In the genomic region with DNA sequence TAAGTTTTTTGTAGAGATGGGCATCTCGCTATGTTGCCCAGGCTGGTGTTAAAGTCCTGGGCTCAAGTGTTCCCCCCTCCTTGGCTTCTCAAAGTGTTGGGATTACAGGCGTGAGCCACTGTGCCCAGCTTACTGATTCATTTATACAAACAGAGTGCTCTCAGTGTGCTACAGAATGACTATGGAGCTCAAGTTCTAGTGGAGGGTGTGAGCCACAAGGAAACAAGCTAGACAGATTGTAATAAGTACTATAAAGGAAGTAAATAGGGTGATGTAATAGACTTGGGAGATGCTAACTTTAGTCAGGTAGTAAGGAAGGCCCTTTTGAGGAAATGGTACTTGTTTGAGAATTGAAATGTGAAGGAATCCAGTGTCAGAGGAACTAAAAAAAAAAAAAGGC, we compare ENCODE assay signal across 9 cellular contexts. TPM values are rescaled to one million over a fixed set of nuclear protein-coding genes. Genes with fewer than 3 reads are reported as not detected.
DNase-seq lines count a peak whose midpoint lies in the region; ATAC-seq and TF ChIP-seq lines count a peak whose summit lies in the region.
"Had no signal": no experiment of that assay in that cellular context is flagged by ENCODE, and none has a peak within 500 bp of the region (broad histone marks: within the 10 kb centered on the region; RNA-seq: fewer than 3 reads in every experiment).

No MANE protein-coding gene starts in this region.

- CTCF ChIA-PET in MCF 10A (lab: Yijun Ruan, JAX): interaction anchor here (0.8 to 4.5 kb wide), 15 partner anchors 11 to 365 kb away, joined by 3 to 142 read pairs (median 13); a partner anchor contains a TSS
- CTCF ChIA-PET in mammary epithelial cell (lab: Charles Lee; ENCODE audit: low non-redundant PET): no interaction called here

- H3K36me3 Mint-ChIP-seq in MCF 10A (ENCODE audit: insufficient read depth, unreplicated experiment): peaks cover 16% of the 10 kb centered on the region

- no peak overlapping the region for H3K4me3 Mint-ChIP-seq in MCF 10A (ENCODE audit: unreplicated experiment)

- H3K27me3 Mint-ChIP-seq in MCF 10A (ENCODE audit: insufficient read depth, unreplicated experiment): no peaks in the 10 kb centered on the region

- H3K4me3 ChIP-seq in mammary epithelial cell (replicated peaks in 1 of 3; ENCODE audit: insufficient read depth in 1 of 3, low read depth in 2 of 3, low read length in 3 of 3) (no peak overlapping the region), thymus (ENCODE audit: low read length) (no peak overlapping the region)

- H3K27ac Mint-ChIP-seq in MCF 10A (ENCODE audit: low read depth, unreplicated experiment): peak overlapping the region; percentile 94

- H4K20me1 ChIP-seq in mammary epithelial cell (ENCODE audit: insufficient read depth, low read length): no peaks in the 10 kb centered on the region

- intact Hi-C loops in MCF 10A (cut with micrococcal nuclease): loop anchor here (2.0 kb wide), 1 partner anchor 259 kb away; no protein-coding TSS in a partner anchor
- intact Hi-C loops in mammary epithelial cell (cut with micrococcal nuclease): loop anchor here (2.0 to 10.0 kb wide), 2 partner anchors 171 to 259 kb away; a partner anchor contains a TSS

- WGBS in mammary epithelial cell (ENCODE audit: low coverage, missing lambda C conversion rate): 97% methylated on average over 2 of the region's 2 CpGs
- 100% methylated on average over 2 of the region's 2 CpGs for WGBS in thymus

- dilution Hi-C loops in mammary epithelial cell (cut with HindIII; ENCODE audit: low sequenced_read_pairs): no loop called here

- H3K4me1 Mint-ChIP-seq in MCF 10A (ENCODE audit: insufficient read depth, unreplicated experiment): peaks cover 11% of the 10 kb centered on the region

- peaks cover 28% of the 10 kb centered on the region for H3K79me2 ChIP-seq in mammary epithelial cell (ENCODE audit: insufficient read depth, low read length)

- H3K9me3 ChIP-seq in mammary epithelial cell (replicated peaks; ENCODE audit: insufficient read depth, low read length) (no peaks in the 10 kb centered on the region), thymus (ENCODE audit: control insufficient read depth) (no peaks in the 10 kb centered on the region)

- BruUV-seq in MCF 10A (replicated peaks; lab: Mats Ljungman, UMichigan): no TSS peak
- BruUV-seq in mammary epithelial cell (replicated peaks; lab: Mats Ljungman, UMichigan): no TSS peak

- peak; percentile 75 for ATAC-seq in esophagus mucosa

- TF ChIP-seq CTCF in MCF 10A (IDR thresholded peaks at IDR 0.05; ENCODE audit: unreplicated experiment): no peak
- no peak for TF ChIP-seq CTCF in mammary epithelial cell (conservative IDR thresholded peaks at IDR 0.05 in 1 of 2, IDR thresholded peaks at IDR 0.05 in 1 of 2; ENCODE audit: extremely low read depth in 1 of 2, insufficient read depth in 1 of 2, low read depth in 1 of 2, low read length in 2 of 2)

- no peaks in the 10 kb centered on the region for H3K9me3 Mint-ChIP-seq in MCF 10A (ENCODE audit: unreplicated experiment)

- no peak overlapping the region for H2AFZ ChIP-seq in mammary epithelial cell (ENCODE audit: low read depth, low read length)

- H3K4me1 ChIP-seq in mammary epithelial cell (ENCODE audit: insufficient read depth, low read length) (peaks cover 4% of the 10 kb centered on the region), thymus (ENCODE audit: control insufficient read depth, insufficient read depth, low read length) (peaks cover 11% of the 10 kb centered on the region)

- H3K36me3 ChIP-seq in mammary epithelial cell (ENCODE audit: insufficient read depth, low read length) (peaks cover 2% of the 10 kb centered on the region), thymus (ENCODE audit: control insufficient read depth, insufficient read depth) (no peaks in the 10 kb centered on the region)

- no peak overlapping the region for H3K9ac ChIP-seq in mammary epithelial cell (ENCODE audit: insufficient read depth, low read length)

- H3K27ac ChIP-seq in mammary epithelial cell (ENCODE audit: insufficient read depth, low read depth, low read length) (no peak overlapping the region), thymus (ENCODE audit: low read depth) (peak overlapping the region; percentile 53), substantia nigra (ENCODE audit: low read depth, low read length, poor library complexity, severe bottlenecking) (no peak overlapping the region)

- no peak overlapping the region for H3K4me2 ChIP-seq in mammary epithelial cell (ENCODE audit: insufficient read depth, low read depth, low read length)

- DNase-seq in MCF 10A (ENCODE audit: unreplicated experiment) (no peak), mammary epithelial cell (no peak), SIG-M5 treated with dmso at 0.1 percent for 504 hours (lab: John Stamatoyannopoulos, UW; ENCODE audit: unreplicated experiment) (peak; percentile 95), putamen (ENCODE audit: low spot score) (no peak), ACHN (no peak), substantia nigra (lab: John Stamatoyannopoulos, UW) (no peak)
- DNase-seq: SHP77 had no signal

- no peaks in the 10 kb centered on the region for H3K27me3 ChIP-seq in mammary epithelial cell (ENCODE audit: insufficient read depth, low read length)
- H3K27me3 ChIP-seq in thymus (ENCODE audit: control insufficient read depth, insufficient read depth): no peaks in the 10 kb centered on the region

- POLR2A ChIA-PET in MCF 10A (lab: Yijun Ruan, JAX): interaction anchor here (0.7 to 5.0 kb wide), 11 partner anchors 13 to 173 kb away, joined by 3 to 113 read pairs (median 16); a partner anchor contains a TSS

- in situ Hi-C loops in mammary epithelial cell (cut with MboI; ENCODE audit: low sequenced_read_pairs in 2 of 2): loop anchor here in 1 of 2 donors (10.0 kb wide), 1 partner anchor 91 kb away; no protein-coding TSS in a partner anchor
- in situ Hi-C loops in ACHN (cut with HindIII; ENCODE audit: low pct_ligation_motif_present, low pct_unique_long_range_greater_than_20kb, low sequenced_read_pairs): no loop called here

RNA-seq across cellular contexts. Expression of a gene that starts 1.7 kb away (rescaled TPM):
- total RNA-seq in MCF 10A (2022) (18.4 and 19.5 TPM in 2 replicates), mammary epithelial cell (10 to 100 TPM; 21.0 to 32.7 TPM), esophagus mucosa (8.8 TPM)
- polyA plus RNA-seq in mammary epithelial cell (9.7 TPM), thymus (20.6 TPM)
- 3.0 TPM for polyA minus RNA-seq in mammary epithelial cell

RNA-seq across cellular contexts. Expression of a gene that starts 29.5 kb away (rescaled TPM):
- total RNA-seq in MCF 10A (2022): 3.9 and 5.9 TPM in 2 replicates
- 1 to 10 TPM; 5.2 to 6.1 TPM for total RNA-seq in mammary epithelial cell
- 4.9 TPM for polyA plus RNA-seq in mammary epithelial cell
- 0.98 TPM for polyA minus RNA-seq in mammary epithelial cell
- total RNA-seq in esophagus mucosa: 1.2 TPM
- 5.3 TPM for polyA plus RNA-seq in thymus
